Comparison of ENCODE assay signal across 8 cellular contexts in the genomic region with DNA sequence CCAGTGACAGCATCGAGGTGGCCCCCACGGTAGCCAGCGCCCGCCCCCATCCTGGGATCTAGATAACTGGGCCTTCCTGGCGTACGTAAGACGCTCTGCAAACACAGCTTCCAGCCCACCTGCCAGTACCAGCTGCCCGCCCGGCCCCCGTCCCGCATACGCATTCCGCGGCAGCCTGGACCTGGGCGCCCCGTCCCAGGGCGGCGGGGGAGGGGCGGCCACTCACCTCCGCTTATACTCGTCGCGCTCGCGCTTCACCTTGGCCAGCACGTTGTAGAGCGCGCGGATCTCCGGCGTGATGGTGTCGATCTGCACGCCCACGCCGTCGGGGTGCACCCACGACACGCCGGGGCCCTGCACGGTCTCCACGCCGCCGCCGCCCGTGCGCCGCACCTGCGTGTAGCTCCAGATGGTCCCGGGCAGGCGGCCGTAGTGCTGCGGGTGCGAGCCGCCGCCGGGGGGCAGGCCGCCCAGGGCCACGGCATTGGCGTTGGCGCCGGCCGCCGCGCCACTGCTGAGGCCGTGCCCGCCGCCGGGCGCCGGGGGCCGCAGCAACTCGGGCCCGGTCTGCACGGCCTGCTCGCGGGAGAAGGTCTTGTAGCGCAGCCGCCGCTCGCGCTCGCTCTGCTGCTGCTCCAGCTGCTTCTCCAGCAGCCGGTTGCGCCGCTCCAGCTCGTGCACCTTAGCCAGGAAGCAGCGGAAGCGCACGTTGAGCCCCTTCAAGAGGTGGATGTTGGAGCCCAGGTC.
A peak's percentile ranks its signal among the peaks of the same experiment; 100 is the strongest.
DNase-seq lines count a peak whose midpoint lies in the region; ATAC-seq and TF ChIP-seq lines count a peak whose summit lies in the region.

No MANE protein-coding gene starts in this region.

- ATAC-seq in GM18907 (IDR thresholded peaks at IDR 0.05; ENCODE audit: unreplicated experiment) (peak; percentile 19), HG03521 (IDR thresholded peaks at IDR 0.05; ENCODE audit: unreplicated experiment) (peak; percentile 3)

- H3K4me3 ChIP-seq in AG10803 (ENCODE audit: low read length), result peak overlapping the region; percentile 80
- H3K4me3 ChIP-seq in brain microvascular endothelial cell (ENCODE audit: low read depth, low read length), result peak overlapping the region; percentile 70

- in situ Hi-C loops in brain microvascular endothelial cell (cut with HindIII; ENCODE audit: low pct_ligation_motif_present, low sequenced_read_pairs), result no loop called here

- DNase-seq in AG10803 (ENCODE audit: low read depth) (no peak), T-helper 22 cell (ENCODE audit: low read depth) (peak; percentile 49), brain microvascular endothelial cell (no peak), inferior parietal cortex (ENCODE audit: extremely low spot score) (no peak)
- DNase-seq in stimulated activated CD8-positive, alpha-beta memory T cell treated with anti-CD3 and anti-CD28 coated beads, Interleukin-12 subunit alpha, Interleukin-12 subunit beta, amount 100 ng/mL, for 4 hours (ENCODE audit: low read depth), result peak; percentile 53

- no peaks in the 10 kb centered on the region for H3K36me3 ChIP-seq in brain microvascular endothelial cell (replicated peaks)

- no peak for TF ChIP-seq CTCF in AG10803 (conservative IDR thresholded peaks at IDR 0.05; ENCODE audit: low read length)
- no peak for TF ChIP-seq CTCF in brain microvascular endothelial cell (IDR thresholded peaks at IDR 0.05; ENCODE audit: low read depth, low read length, missing control alignments)

- H3K27me3 ChIP-seq in brain microvascular endothelial cell (replicated peaks), result no peaks in the 10 kb centered on the region
- H3K27me3 ChIP-seq in layer of hippocampus (ENCODE audit: control insufficient read depth, insufficient read depth, low read length), result no peaks in the 10 kb centered on the region

- peak overlapping the region; percentile 45 for H3K27ac ChIP-seq in brain microvascular endothelial cell
- peak overlapping the region; percentile 18 for H3K27ac ChIP-seq in layer of hippocampus (ENCODE audit: low read depth, low read length)

Comparison
In these comparisons a context has a peak if more than half of its experiments do, and no peak if none do; other contexts are left out.
1. DNase-seq: peak in T-helper 22 cell (single experiment) and stimulated activated CD8-positive, alpha-beta memory T cell treated with anti-CD3 and anti-CD28 coated beads, Interleukin-12 subunit alpha, Interleukin-12 subunit beta, amount 100 ng/mL, for 4 hours (single experiment); none in AG10803 (single experiment), brain microvascular endothelial cell (single experiment) and inferior parietal cortex (single experiment).